10 cellular contexts compared by ENCODE assay signal in the genomic region with DNA sequence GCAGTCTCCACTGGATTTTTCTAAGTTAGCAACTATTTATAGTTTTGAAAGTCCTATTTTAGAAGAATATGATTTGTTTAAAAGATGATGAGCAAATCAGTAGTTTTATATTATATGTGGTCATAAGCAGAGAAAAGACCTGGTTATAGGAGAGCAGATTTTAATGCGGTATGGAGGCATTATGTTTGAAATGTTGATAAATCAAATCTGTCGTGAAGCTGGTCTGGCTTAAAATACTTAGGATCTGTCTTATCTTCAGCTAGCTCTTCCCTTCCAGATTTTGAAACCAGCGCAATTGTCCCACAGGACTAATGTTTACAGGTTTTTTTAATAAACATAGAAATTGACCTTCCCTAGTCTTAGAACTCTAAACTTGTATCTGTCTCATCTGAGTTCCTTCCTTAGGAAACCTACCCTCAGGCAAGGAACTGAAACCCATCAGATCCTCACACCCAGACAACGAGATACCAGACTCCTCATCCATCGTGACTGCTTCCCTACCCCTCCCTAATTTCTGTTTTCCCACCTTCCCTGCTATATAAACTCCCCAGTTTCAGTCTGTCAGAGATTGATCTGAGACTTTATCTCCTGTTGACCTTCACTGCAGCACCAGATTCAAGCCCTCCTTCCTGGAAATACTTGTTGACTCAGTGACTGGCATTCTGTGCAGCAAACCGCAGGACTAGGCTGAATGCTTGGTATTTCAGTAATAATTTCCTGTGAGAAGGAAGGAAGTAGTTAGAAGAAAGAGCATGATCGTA. TPM values are rescaled to one million over a fixed set of nuclear protein-coding genes. Genes with fewer than 3 reads are reported as not detected.
DNase-seq lines count a peak whose midpoint lies in the region; ATAC-seq lines count a peak whose summit lies in the region.
"Had no signal": no experiment of that assay in that cellular context is flagged by ENCODE, and none has a peak within 500 bp of the region (broad histone marks: within the 10 kb centered on the region; RNA-seq: fewer than 3 reads in every experiment).

No MANE protein-coding gene starts in this region.

- peaks cover 16 to 28% (median 25%) of the 10 kb centered on the region in 3 donors for H3K4me1 Mint-ChIP-seq in T-cell

- DNase-seq in activated naive CD4-positive, alpha-beta T cell treated with Interleukin-2 at 50 U/mL for 16 hours, result peak; percentile 9
- DNase-seq in activated naive CD4-positive, alpha-beta T cell (lab: John Stamatoyannopoulos, UW), result no peak
- DNase-seq in T-cell (peak in 8 of 34 experiments; percentile 1 to 22 (median 5)), NCI-H345 (lab: John Stamatoyannopoulos, UW) (no peak), activated gamma-delta T cell (lab: John Stamatoyannopoulos, UW) (no peak)
- DNase-seq in stimulated activated CD8-positive, alpha-beta memory T cell treated with anti-CD3 and anti-CD28 coated beads, Interleukin-7, amount 100 ng/mL, for 4 hours (ENCODE audit: low read depth in 2 of 2), result peak; percentile 8 to 21
- DNase-seq: DMS79 treated with DMSO at 0.1 percent for 48 hours, kidney glomerular epithelial cell had no signal

- H3K4me3 Mint-ChIP-seq in T-cell, result peak overlapping the region; percentile 28 to 37 (median 37)

- H3K9me3 Mint-ChIP-seq in T-cell, result no peaks in the 10 kb centered on the region

- H3K36me3 Mint-ChIP-seq in T-cell, result no peaks in the 10 kb centered on the region

- POLR2A ChIA-PET in T-cell (lab: Charles Lee), result no interaction called here

- ATAC-seq in T-cell (replicated peaks in 1 of 4), result peak; percentile 47 to 76 (median 58)
- peak; percentile 11 for ATAC-seq in esophagus mucosa
- ATAC-seq in GM18867 (IDR thresholded peaks at IDR 0.05; ENCODE audit: unreplicated experiment), result no peak

- H3K27ac Mint-ChIP-seq in T-cell, result peak overlapping the region; percentile 87 to 88

- CTCF ChIA-PET in T-cell (lab: Charles Lee), result interaction anchor here in 1 of 2 donors (0.7 kb wide), 1 partner anchor 14 kb away, joined by 3 read pairs; no protein-coding TSS in a partner anchor

- H3K27me3 Mint-ChIP-seq in T-cell, result no peaks in the 10 kb centered on the region

RNA-seq across cellular contexts. Expression of gene CXCL17, which starts 37.8 kb away (rescaled TPM):
- total RNA-seq in T-cell (not detected), esophagus mucosa (38.6 TPM)

RNA-seq across cellular contexts. Expression of gene CEACAM1, which starts 47.8 kb away (rescaled TPM):
- 10 to 100 TPM in 2 of 5 donors, 1 to 10 TPM in 3; 2.4 to 10.8 (median 9.9) TPM for total RNA-seq in T-cell
- 97.8 TPM for total RNA-seq in esophagus mucosa

RNA-seq across cellular contexts. Expression of gene LIPE, which starts 53.3 kb away (rescaled TPM):
- 10 to 100 TPM; 16.2 to 44.4 (median 34.8) TPM for total RNA-seq in T-cell
- total RNA-seq in esophagus mucosa, result 10.8 TPM

Comparison
In these comparisons a context has a peak if more than half of its experiments do, and no peak if none do; other contexts are left out.
1. DNase-seq: peak in activated naive CD4-positive, alpha-beta T cell treated with Interleukin-2 at 50 U/mL for 16 hours (single experiment) and stimulated activated CD8-positive, alpha-beta memory T cell treated with anti-CD3 and anti-CD28 coated beads, Interleukin-7, amount 100 ng/mL, for 4 hours (2 of 2); none in activated naive CD4-positive, alpha-beta T cell (0 of 4), NCI-H345 (single experiment) and activated gamma-delta T cell (single experiment).
2. RNA of gene CXCL17, which starts 37.8 kb away (total RNA-seq): 38.6 TPM in esophagus mucosa (single experiment); not detected in T-cell; every median in the first group is over 10 times any median in the second.